26 cellular contexts compared by ENCODE assay signal in the genomic region with DNA sequence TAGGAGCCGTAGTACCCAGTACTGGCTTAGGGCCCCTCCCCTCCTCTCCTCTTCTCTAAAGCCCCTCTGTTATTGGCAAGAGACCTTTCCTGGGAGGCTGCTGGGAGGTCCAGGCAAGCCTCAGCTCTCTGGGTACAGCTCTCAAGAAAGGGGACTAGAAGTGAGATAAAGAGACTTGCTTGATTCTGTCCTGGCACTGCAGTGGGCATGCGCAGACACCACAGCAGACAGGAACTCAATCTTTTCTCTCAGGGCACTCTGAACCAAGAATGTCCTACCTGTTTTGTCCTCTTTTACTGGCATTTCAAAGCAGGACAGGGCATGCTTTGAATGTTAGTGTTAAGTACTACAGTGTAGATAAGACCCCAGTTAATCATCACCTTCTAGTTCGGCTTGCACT.
DNase-seq lines count a peak whose midpoint lies in the region; ATAC-seq, FAIRE-seq and TF ChIP-seq lines count a peak whose summit lies in the region.
"Had no signal": no experiment of that assay in that cellular context is flagged by ENCODE, and none has a peak within 500 bp of the region (broad histone marks: within the 10 kb centered on the region; RNA-seq: fewer than 3 reads in every experiment).

No MANE protein-coding gene starts in this region.

- FAIRE-seq in RCC 7860 (lab: Jason Lieb, UNC) (no peak), GM12891 (lab: Jason Lieb, UNC) (no peak)
- FAIRE-seq: HepG2 had no signal

- peaks cover 3% of the 10 kb centered on the region; the same call in 1 of the 2 replicates for H3K4me1 ChIP-seq in GM23338 (ENCODE audit: insufficient read depth)
- H3K4me1 ChIP-seq: sigmoid colon, SJCRH30 had no signal

- peaks cover 9% of the 10 kb centered on the region; the same call in 1 of the 3 replicates for H3K36me3 Mint-ChIP-seq in GM23338 (ENCODE audit: low read depth)
- peaks cover 3% of the 10 kb centered on the region for H3K36me3 Mint-ChIP-seq in progenitor cell of endocrine pancreas (ENCODE audit: insufficient read depth)
- peaks cover 32% of the 10 kb centered on the region for H3K36me3 Mint-ChIP-seq in activated CD8-positive, alpha-beta T cell treated with anti-CD3 and anti-CD28 coated beads, Interleukin-2, amount 10 ng/mL, durations not matched to agents 7 days and 5 days (ENCODE audit: low read depth)
- H3K36me3 Mint-ChIP-seq: activated naive CD4-positive, alpha-beta T cell treated with anti-CD3 and anti-CD28 coated beads, Interleukin-2, amount 50 U/mL, for 24 hours had no signal

- H3K4me2 ChIP-seq in GM23338: no peak overlapping the region

- TF ChIP-seq POLR2A in GM12891 (IDR thresholded peaks at IDR 0.05; ENCODE audit: low read depth, low read length): no peak

- no peaks in the 10 kb centered on the region for H3K27me3 Mint-ChIP-seq in GM23338 (ENCODE audit: insufficient read depth, low read depth, poor library complexity)
- H3K27me3 Mint-ChIP-seq in progenitor cell of endocrine pancreas: no peaks in the 10 kb centered on the region
- H3K27me3 Mint-ChIP-seq in activated CD8-positive, alpha-beta T cell treated with anti-CD3 and anti-CD28 coated beads, Interleukin-2, amount 10 ng/mL, durations not matched to agents 7 days and 5 days (ENCODE audit: low read depth): no peaks in the 10 kb centered on the region
- H3K27me3 Mint-ChIP-seq: activated naive CD4-positive, alpha-beta T cell treated with anti-CD3 and anti-CD28 coated beads, Interleukin-2, amount 50 U/mL, for 24 hours; activated T-helper 17 cell treated with anti-CD3 and anti-CD28 coated beads, Interleukin-2, amount 50 U/mL, for 72 hours; central memory CD8-positive, alpha-beta T cell had no signal

- no peaks in the 10 kb centered on the region for H4K20me1 ChIP-seq in GM23338 (replicated peaks; ENCODE audit: insufficient read depth)

- no peak overlapping the region for H3K27ac Mint-ChIP-seq in GM23338
- peak overlapping the region; percentile 67 for H3K27ac Mint-ChIP-seq in progenitor cell of endocrine pancreas
- H3K27ac Mint-ChIP-seq in activated CD8-positive, alpha-beta T cell treated with anti-CD3 and anti-CD28 coated beads, Interleukin-2, amount 10 ng/mL, durations not matched to agents 7 days and 5 days: no peak overlapping the region
- H3K27ac Mint-ChIP-seq: activated naive CD4-positive, alpha-beta T cell treated with anti-CD3 and anti-CD28 coated beads, Interleukin-2, amount 50 U/mL, for 24 hours; activated T-helper 17 cell treated with anti-CD3 and anti-CD28 coated beads, Interleukin-2, amount 50 U/mL, for 72 hours; stimulated activated effector memory CD8-positive, alpha-beta T cell treated with anti-CD3 and anti-CD28 coated beads, Interleukin-12 subunit alpha, Interleukin-12 subunit beta, amount 100 ng/mL, for 72 hours had no signal

- peak; percentile 64 for ATAC-seq in GM23338
- ATAC-seq in activated CD8-positive, alpha-beta T cell treated with anti-CD3 and anti-CD28 coated beads, Interleukin-2, amount 10 ng/mL, durations not matched to agents 7 days and 5 days: no peak
- ATAC-seq: activated T-helper 17 cell treated with anti-CD3 and anti-CD28 coated beads, Interleukin-2, amount 50 U/mL, for 72 hours; HepG2; stimulated activated effector memory CD8-positive, alpha-beta T cell treated with anti-CD3 and anti-CD28 coated beads, Interleukin-12 subunit alpha, Interleukin-12 subunit beta, amount 100 ng/mL, for 72 hours had no signal

- H3K9me3 Mint-ChIP-seq in GM23338 (no peaks in the 10 kb centered on the region), progenitor cell of endocrine pancreas (ENCODE audit: low read depth) (peaks cover 4% of the 10 kb centered on the region)
- H3K9me3 Mint-ChIP-seq in activated CD8-positive, alpha-beta T cell treated with anti-CD3 and anti-CD28 coated beads, Interleukin-2, amount 10 ng/mL, durations not matched to agents 7 days and 5 days (ENCODE audit: insufficient read depth): no peaks in the 10 kb centered on the region
- H3K9me3 Mint-ChIP-seq: activated naive CD4-positive, alpha-beta T cell treated with anti-CD3 and anti-CD28 coated beads, Interleukin-2, amount 50 U/mL, for 24 hours; activated T-helper 17 cell treated with anti-CD3 and anti-CD28 coated beads, Interleukin-2, amount 50 U/mL, for 72 hours; central memory CD8-positive, alpha-beta T cell; stimulated activated effector memory CD8-positive, alpha-beta T cell treated with anti-CD3 and anti-CD28 coated beads, Interleukin-12 subunit alpha, Interleukin-12 subunit beta, amount 100 ng/mL, for 72 hours had no signal

- no peaks in the 10 kb centered on the region for H3K36me3 ChIP-seq in GM23338 (ENCODE audit: insufficient read depth)
- H3K36me3 ChIP-seq: sigmoid colon, SJCRH30, WERI-Rb-1 had no signal

- H2AFZ ChIP-seq in GM23338: no peak overlapping the region
- H2AFZ ChIP-seq: GM23248 had no signal

- H3K4me3 Mint-ChIP-seq in GM23338: no peak overlapping the region
- H3K4me3 Mint-ChIP-seq in progenitor cell of endocrine pancreas (ENCODE audit: low read depth): no peak overlapping the region
- H3K4me3 Mint-ChIP-seq in activated CD8-positive, alpha-beta T cell treated with anti-CD3 and anti-CD28 coated beads, Interleukin-2, amount 10 ng/mL, durations not matched to agents 7 days and 5 days: no peak overlapping the region
- H3K4me3 Mint-ChIP-seq: activated naive CD4-positive, alpha-beta T cell treated with anti-CD3 and anti-CD28 coated beads, Interleukin-2, amount 50 U/mL, for 24 hours; activated T-helper 17 cell treated with anti-CD3 and anti-CD28 coated beads, Interleukin-2, amount 50 U/mL, for 72 hours; central memory CD8-positive, alpha-beta T cell; stimulated activated effector memory CD8-positive, alpha-beta T cell treated with anti-CD3 and anti-CD28 coated beads, Interleukin-12 subunit alpha, Interleukin-12 subunit beta, amount 100 ng/mL, for 72 hours had no signal

- H3K4me3 ChIP-seq in GM23338: no peak overlapping the region
- H3K4me3 ChIP-seq: GM23248, sigmoid colon, SJCRH30 had no signal

- POLR2A ChIA-PET in activated CD8-positive, alpha-beta T cell treated with anti-CD3 and anti-CD28 coated beads, Interleukin-2, amount 10 ng/mL, durations not matched to agents 7 days and 5 days (lab: Charles Lee): no interaction called here

- H3F3A ChIP-seq in GM23338 (replicated peaks; ENCODE audit: low read depth): no peaks in the 10 kb centered on the region

- CTCF ChIA-PET in activated CD8-positive, alpha-beta T cell treated with anti-CD3 and anti-CD28 coated beads, Interleukin-2, amount 10 ng/mL, durations not matched to agents 7 days and 5 days (lab: Charles Lee): no interaction called here

- H3K79me2 ChIP-seq in GM23338 (replicated peaks; ENCODE audit: insufficient read depth): no peaks in the 10 kb centered on the region

- intact Hi-C loops in head of caudate nucleus (cut with DNase I): no loop called here

- H3K27me3 ChIP-seq in GM23338 (ENCODE audit: insufficient read depth): no peaks in the 10 kb centered on the region
- H3K27me3 ChIP-seq: sigmoid colon, SJCRH30 had no signal

- no peaks in the 10 kb centered on the region for H3K9me2 ChIP-seq in GM23338 (ENCODE audit: insufficient read depth)

- H3K4me1 Mint-ChIP-seq in GM23338: peaks cover 32% of the 10 kb centered on the region
- peaks cover 10% of the 10 kb centered on the region for H3K4me1 Mint-ChIP-seq in progenitor cell of endocrine pancreas (ENCODE audit: low read depth)
- H3K4me1 Mint-ChIP-seq in activated CD8-positive, alpha-beta T cell treated with anti-CD3 and anti-CD28 coated beads, Interleukin-2, amount 10 ng/mL, durations not matched to agents 7 days and 5 days (ENCODE audit: low read depth): peaks cover 26% of the 10 kb centered on the region

- TF ChIP-seq CTCF in GM23338 (conservative IDR thresholded peaks at IDR 0.05; ENCODE audit: low read depth in 2 of 2) (no peak), progenitor cell of endocrine pancreas (IDR thresholded peaks at IDR 0.05; ENCODE audit: unreplicated experiment) (no peak)

- no peak for DNase-seq in GM23338 (ENCODE audit: low spot score)
- DNase-seq in astrocyte of the hippocampus (ENCODE audit: low read depth, low spot score): peak; percentile 14
- DNase-seq in head of caudate nucleus: peak in 39 of 42 donors; percentile 14 to 80 (median 47)
- DNase-seq in progenitor cell of endocrine pancreas (ENCODE audit: low spot score, unreplicated experiment): no peak
- no peak for DNase-seq in RCC 7860 (ENCODE audit: low spot score)
- DNase-seq in GM12891 (ENCODE audit: insufficient read length, low spot score): no peak
- no peak for DNase-seq in activated T-cell treated with anti-CD3 and anti-CD28 coated beads, Interleukin-2, amount 50 U/mL, for 1 hour
- DNase-seq in activated CD8-positive, alpha-beta T cell treated with anti-CD3 and anti-CD28 coated beads, Interleukin-2, amount 10 ng/mL, durations not matched to agents 7 days and 5 days: no peak
- DNase-seq: activated CD8-positive, alpha-beta memory T cell treated with anti-CD3 and anti-CD28 coated beads, Interleukin-2, amount 50 U/mL, for 48 hours; aorta; glutamatergic neuron; GM23248; NCI-H1048; NCI-H187; NCI-H2171; NCI-H526; sigmoid colon; SJCRH30; stimulated activated CD4-positive, alpha-beta T cell treated with anti-CD3 and anti-CD28 coated beads, Interleukin-4, amount 100 ng/mL, for 24 hours; T1000; WERI-Rb-1 had no signal

- H3K27ac ChIP-seq in GM23338 (ENCODE audit: low read depth): no peak overlapping the region
- H3K27ac ChIP-seq: GM23248, sigmoid colon, SJCRH30, WERI-Rb-1 had no signal

TF ChIP-seq in GM23338, 12 proteins besides CTCF, POLR2A, EP300 and RAD21 (continues in another document):
- TF ChIP-seq NANOG (IDR thresholded peaks at IDR 0.05; ENCODE audit: borderline replicate concordance): no peak
- no peak for TF ChIP-seq ZNF331 (CRISPR knock-in tag; IDR thresholded peaks at IDR 0.05; ENCODE audit: low read depth)
- no peak for TF ChIP-seq EZH2 (IDR thresholded peaks at IDR 0.05; ENCODE audit: low read depth, unreplicated experiment)

TF ChIP-seq in GM12891, 5 proteins besides CTCF, POLR2A, EP300 and RAD21:
- TF ChIP-seq SPI1 (IDR thresholded peaks at IDR 0.05; ENCODE audit: low read depth, low read length): no peak
- no peak for TF ChIP-seq POLR2AphosphoS5 (IDR thresholded peaks at IDR 0.05; ENCODE audit: low read depth, low read length)
- no peak for TF ChIP-seq TAF1 (IDR thresholded peaks at IDR 0.05; ENCODE audit: low read depth, low read length)
- TF ChIP-seq PAX5 (IDR thresholded peaks at IDR 0.05; ENCODE audit: insufficient read depth, low read length, severe bottlenecking): no peak

Comparison
In these comparisons a context has a peak if more than half of its experiments do, and no peak if none do; other contexts are left out.
1. DNase-seq: peak in astrocyte of the hippocampus (single experiment) and head of caudate nucleus (39 of 42); none in GM23338 (single experiment), progenitor cell of endocrine pancreas (single experiment), RCC 7860 (single experiment), GM12891 (single experiment), activated T-cell treated with anti-CD3 and anti-CD28 coated beads, Interleukin-2, amount 50 U/mL, for 1 hour (single experiment) and activated CD8-positive, alpha-beta T cell treated with anti-CD3 and anti-CD28 coated beads, Interleukin-2, amount 10 ng/mL, durations not matched to agents 7 days and 5 days (single experiment).